Comparison of ENCODE assay signal across 10 cellular contexts in genomic region chr18:31499157-31499524, GRCh38. TPM values are rescaled to one million over a fixed set of nuclear protein-coding genes. Genes with fewer than 3 reads are reported as not detected.
DNase-seq lines count a peak whose midpoint lies in the region; ATAC-seq and TF ChIP-seq lines count a peak whose summit lies in the region.
"Had no signal": no experiment of that assay in that cellular context is flagged by ENCODE, and none has a peak within 500 bp of the region (broad histone marks: within the 10 kb centered on the region; RNA-seq: fewer than 3 reads in every experiment).

No MANE protein-coding gene starts in this region.

- peak overlapping the region; percentile 59 for H3K4me3 ChIP-seq in MG63
- H3K4me3 ChIP-seq in choroid plexus epithelial cell (ENCODE audit: low read depth, low read length) = peak overlapping the region; percentile 81
- peak overlapping the region; percentile 37 for H3K4me3 ChIP-seq in mucosa of stomach (ENCODE audit: low read length)

- H3K9me3 Mint-ChIP-seq in Calu3 (ENCODE audit: low read depth, unreplicated experiment) = no peaks in the 10 kb centered on the region

- intact Hi-C loops in Calu3 (cut with micrococcal nuclease; ENCODE audit: unreplicated experiment) = loop anchor here (10.0 kb wide), 1 partner anchor 404 kb away; no protein-coding TSS in a partner anchor

- no peaks in the 10 kb centered on the region for H3K27me3 Mint-ChIP-seq in Calu3 (ENCODE audit: unreplicated experiment)

- peak overlapping the region; percentile 91 for H3K9ac ChIP-seq in mucosa of stomach (ENCODE audit: low read length)

- no peaks in the 10 kb centered on the region for H3K9me3 ChIP-seq in MG63
- no peaks in the 10 kb centered on the region for H3K9me3 ChIP-seq in mucosa of stomach (ENCODE audit: control insufficient read depth, low read length)

- peaks cover 30% of the 10 kb centered on the region for H3K36me3 Mint-ChIP-seq in Calu3 (ENCODE audit: insufficient read depth, unreplicated experiment)

- peaks cover 17% of the 10 kb centered on the region for H3K4me1 Mint-ChIP-seq in Calu3 (ENCODE audit: low read depth, unreplicated experiment)

- TF ChIP-seq CTCF in Calu3 (IDR thresholded peaks at IDR 0.05; ENCODE audit: unreplicated experiment) (no peak), choroid plexus epithelial cell (conservative IDR thresholded peaks at IDR 0.05; ENCODE audit: low read depth, low read length) (no peak)

- ATAC-seq in GM21723 (IDR thresholded peaks at IDR 0.05; ENCODE audit: unreplicated experiment) = no peak
- no peak for ATAC-seq in GM19397 (IDR thresholded peaks at IDR 0.05; ENCODE audit: unreplicated experiment)

- peak overlapping the region; percentile 85 for H3K27ac Mint-ChIP-seq in Calu3 (ENCODE audit: unreplicated experiment)

- no peak for DNase-seq in Calu3
- no peak for DNase-seq in MG63
- DNase-seq in choroid plexus epithelial cell (ENCODE audit: low read depth) = no peak
- no peak for DNase-seq in SKM-1 treated with dmso at 0.1 percent for 144 hours (lab: John Stamatoyannopoulos, UW; ENCODE audit: unreplicated experiment)
- no peak for DNase-seq in cerebellar cortex (ENCODE audit: low spot score)
- DNase-seq: GF-D8, SHP77 treated with DMSO at 0.1 percent for 48 hours had no signal

- H3K27me3 ChIP-seq in MG63 (no peaks in the 10 kb centered on the region), mucosa of stomach (ENCODE audit: control insufficient read depth, insufficient read depth, low read length) (no peaks in the 10 kb centered on the region)

- TSS peak; percentile 62 for BruUV-seq in Calu3 (replicated peaks; lab: Mats Ljungman, UMichigan)

- CTCF ChIA-PET in Calu3 (lab: Charles Lee) = interaction anchor here (0.8 to 3.5 kb wide), 2 partner anchors 75 to 239 kb away, joined by 3 to 15 read pairs; no protein-coding TSS in a partner anchor

- H3K4me1 ChIP-seq in mucosa of stomach (ENCODE audit: control insufficient read depth, insufficient read depth, low read length) = peaks cover 17% of the 10 kb centered on the region

- no peaks in the 10 kb centered on the region for H3K36me3 ChIP-seq in MG63
- no peaks in the 10 kb centered on the region for H3K36me3 ChIP-seq in mucosa of stomach (ENCODE audit: control insufficient read depth, insufficient read depth, low read length)

- peak overlapping the region; percentile 80 for H3K4me3 Mint-ChIP-seq in Calu3 (ENCODE audit: low read depth, unreplicated experiment)

RNA-seq across cellular contexts. Expression of gene DSG2, which starts 1.2 kb away (rescaled TPM):
- 194 and 196 TPM in 2 replicates for total RNA-seq in Calu3 (2022)
- 8.8 and 12.7 TPM in 2 replicates for total RNA-seq in MG63 (2014; rRNA removed; shearing (Covaris generic); ENCODE audit: low replicate concordance)

RNA-seq across cellular contexts. Expression of gene DSG3, which starts 51.6 kb away (rescaled TPM):
- 1.2 and 1.8 TPM in 2 replicates for total RNA-seq in Calu3 (2022)
- total RNA-seq in MG63 (2014; rRNA removed; shearing (Covaris generic); ENCODE audit: low replicate concordance) = not detected in 2 replicates

Comparison
In these comparisons a context has a peak if more than half of its experiments do, and no peak if none do; other contexts are left out.
1. RNA of gene DSG2, which starts 1.2 kb away (total RNA-seq): 194 to 196 TPM in Calu3; 8.8 to 12.7 TPM in MG63; every median in the first group is over 10 times any median in the second.
2. Peak in every context shown above with its lines, with median percentiles within 50 percentile points of each other: H3K4me3 ChIP-seq.